ENCODE assay signal across 9 cellular contexts in genomic region chr4:40626183-40626990, GRCh38. TPM values are rescaled to one million over a fixed set of nuclear protein-coding genes. Genes with fewer than 3 reads are reported as not detected.
DNase-seq lines count a peak whose midpoint lies in the region; ATAC-seq, FAIRE-seq and TF ChIP-seq lines count a peak whose summit lies in the region.
"Had no signal": no experiment of that assay in that cellular context is flagged by ENCODE, and none has a peak within 500 bp of the region (broad histone marks: within the 10 kb centered on the region; RNA-seq: fewer than 3 reads in every experiment).

No MANE protein-coding gene starts in this region.

- ATAC-seq in HG02798 (IDR thresholded peaks at IDR 0.05; ENCODE audit: poor library complexity, unreplicated experiment) = no peak

- no peaks in the 10 kb centered on the region for H3K27me3 Mint-ChIP-seq in endodermal cell (ENCODE audit: insufficient read depth)
- no peaks in the 10 kb centered on the region for H3K27me3 Mint-ChIP-seq in progenitor cell of endocrine pancreas

- DNase-seq in GM12892 (ENCODE audit: insufficient read length) = no peak
- peak; percentile 56 to 67 for DNase-seq in NCI-H526 (lab: John Stamatoyannopoulos, UW)
- DNase-seq in endodermal cell = peak; percentile 50
- no peak for DNase-seq in progenitor cell of endocrine pancreas (ENCODE audit: low spot score, unreplicated experiment)
- DNase-seq in NCI-H2081 treated with DMSO at 0.1 percent for 48 hours (lab: John Stamatoyannopoulos, UW) = no peak
- no peak for DNase-seq in Kasumi-1 (lab: John Stamatoyannopoulos, UW)
- DNase-seq: NCI-H524 had no signal

- H3K9me3 Mint-ChIP-seq in endodermal cell (no peaks in the 10 kb centered on the region), progenitor cell of endocrine pancreas (ENCODE audit: low read depth) (no peaks in the 10 kb centered on the region)

- H3K27ac ChIP-seq in endodermal cell (ENCODE audit: low read depth, low read length) = no peak overlapping the region
- H3K27ac ChIP-seq: HL-60 had no signal

- 29 to 32% methylated on average over 6 to 10 of the region's 10 CpGs for WGBS in endodermal cell (ENCODE audit: insufficient coverage in 1 of 2, insufficient read length in 1 of 2), 2 experiments

- no peaks in the 10 kb centered on the region for H3K9me3 ChIP-seq in endodermal cell (ENCODE audit: control insufficient read depth, low read length)

- H3K36me3 ChIP-seq in endodermal cell (ENCODE audit: control insufficient read depth, insufficient read depth, low read length) = no peaks in the 10 kb centered on the region

- peak overlapping the region; percentile 30 for H3K9ac ChIP-seq in endodermal cell (ENCODE audit: extremely low read depth, low read length, poor library complexity, severe bottlenecking)

- TF ChIP-seq CTCF in endodermal cell (conservative IDR thresholded peaks at IDR 0.05) (no peak), progenitor cell of endocrine pancreas (IDR thresholded peaks at IDR 0.05; ENCODE audit: unreplicated experiment) (no peak)

- H3K27ac Mint-ChIP-seq in endodermal cell (peak overlapping the region; percentile 85), progenitor cell of endocrine pancreas (peak overlapping the region; percentile 18)

- no peak for TF ChIP-seq POLR2A in GM12892 (IDR thresholded peaks at IDR 0.05; ENCODE audit: low read depth, low read length)

- peaks cover 14% of the 10 kb centered on the region for H3K4me1 ChIP-seq in endodermal cell (ENCODE audit: control insufficient read depth, insufficient read depth, low read length)

- H3K36me3 Mint-ChIP-seq in endodermal cell (ENCODE audit: low read depth) (peaks cover 9% of the 10 kb centered on the region), progenitor cell of endocrine pancreas (ENCODE audit: insufficient read depth) (peaks cover 8% of the 10 kb centered on the region)

- FAIRE-seq in GM12892 (lab: Jason Lieb, UNC) = peak; percentile 42

- H3K27me3 ChIP-seq in endodermal cell (ENCODE audit: control insufficient read depth, insufficient read depth, low read length, poor library complexity, severe bottlenecking) = no peaks in the 10 kb centered on the region

- peak overlapping the region; percentile 91 for H3K4me3 ChIP-seq in endodermal cell (ENCODE audit: low read length)

- H3K4me1 Mint-ChIP-seq in endodermal cell = peaks cover 52% of the 10 kb centered on the region
- peaks cover 61% of the 10 kb centered on the region for H3K4me1 Mint-ChIP-seq in progenitor cell of endocrine pancreas (ENCODE audit: low read depth)

- H3K4me3 Mint-ChIP-seq in endodermal cell (peak overlapping the region; percentile 93), progenitor cell of endocrine pancreas (ENCODE audit: low read depth) (peak overlapping the region; percentile 37)

RNA-seq across cellular contexts. Expression of gene RBM47, which starts 3.3 kb away (rescaled TPM):
- polyA plus RNA-seq in GM12892 (2012; ENCODE audit: missing spikeins) = 10.6 TPM
- total RNA-seq in endodermal cell (10 to 100 TPM; 71.7 to 90.6 TPM), progenitor cell of endocrine pancreas (64.3 and 64.8 TPM in 2 replicates)
- 9.9 TPM for polyA plus RNA-seq in endodermal cell (2013, experiment 1 of 2)
- 8.1 TPM for polyA plus RNA-seq in endodermal cell (2013, experiment 2 of 2)

Comparison
In these comparisons a context has a peak if more than half of its experiments do, and no peak if none do; other contexts are left out.
1. DNase-seq: peak in NCI-H526 (2 of 2) and endodermal cell (single experiment); none in GM12892 (single experiment), progenitor cell of endocrine pancreas (single experiment), NCI-H2081 treated with DMSO at 0.1 percent for 48 hours (single experiment) and Kasumi-1 (0 of 2).